19 cellular contexts compared by ENCODE assay signal in genomic region chr6:56899311-56899710, GRCh38. TPM values are rescaled to one million over a fixed set of nuclear protein-coding genes. Genes with fewer than 3 reads are reported as not detected.
DNase-seq lines count a peak whose midpoint lies in the region; ATAC-seq and TF ChIP-seq lines count a peak whose summit lies in the region.
"Had no signal": no experiment of that assay in that cellular context is flagged by ENCODE, and none has a peak within 500 bp of the region (broad histone marks: within the 10 kb centered on the region; RNA-seq: fewer than 3 reads in every experiment).

No MANE protein-coding gene starts in this region.

- H3K4me1 ChIP-seq in SJSA1 (replicated peaks) (peaks cover 61% of the 10 kb centered on the region), osteoblast (ENCODE audit: insufficient read depth, low read length) (peaks cover 31% of the 10 kb centered on the region)
- H3K4me1 ChIP-seq: neural progenitor cell, right lobe of liver, upper lobe of right lung had no signal

- peak; percentile 68 for DNase-seq in AG20443 (ENCODE audit: low spot score)
- peak; percentile 52 to 57 for DNase-seq in SJSA1 (ENCODE audit: low read depth in 1 of 2, low spot score in 2 of 2)
- peak; percentile 52 for DNase-seq in fibroblast of mammary gland (ENCODE audit: low read depth)
- peak; percentile 71 for DNase-seq in osteoblast (ENCODE audit: insufficient read length, low spot score, missing footprints)
- no peak for DNase-seq in NCI-H2227 (lab: John Stamatoyannopoulos, UW; ENCODE audit: unreplicated experiment)
- DNase-seq in glomerular visceral epithelial cell (ENCODE audit: extremely low spot score), result no peak
- DNase-seq in stimulated activated CD4-positive, alpha-beta T cell treated with anti-CD3 and anti-CD28 coated beads, Interleukin-4, amount 100 ng/mL, for 4 hours, result no peak
- DNase-seq: activated CD4-positive, alpha-beta T cell treated with anti-CD3 and anti-CD28 coated beads for 4 hours; activated naive CD4-positive, alpha-beta T cell treated with anti-CD3 and anti-CD28 coated beads for 36 hours; effector memory CD8-positive, alpha-beta T cell; Karpas-422; NCI-H1694 treated with DMSO at 0.1 percent for 48 hours; NCI-H510A; right lobe of liver; stimulated activated CD4-positive, alpha-beta T cell treated with anti-CD3 and anti-CD28 coated beads, Interleukin-2, amount 100 ng/mL, for 48 hours; upper lobe of right lung had no signal

- TF ChIP-seq CTCF in fibroblast of mammary gland (conservative IDR thresholded peaks at IDR 0.05; ENCODE audit: control insufficient read depth, insufficient read depth, low read depth, low read length), result no peak
- TF ChIP-seq CTCF in osteoblast (IDR thresholded peaks at IDR 0.05; ENCODE audit: extremely low read depth, low read depth, low read length), result no peak

- H4K20me1 ChIP-seq in osteoblast (ENCODE audit: insufficient read depth, low read length), result peaks cover 4% of the 10 kb centered on the region

- H3K4me2 ChIP-seq in osteoblast (ENCODE audit: insufficient read depth, low read length), result peak overlapping the region; percentile 4
- H3K4me2 ChIP-seq: neural progenitor cell had no signal

- ATAC-seq in HG03108 (IDR thresholded peaks at IDR 0.05; ENCODE audit: unreplicated experiment), result no peak
- ATAC-seq: effector memory CD8-positive, alpha-beta T cell; right lobe of liver had no signal

- H3K4me3 ChIP-seq in SJSA1, result no peak overlapping the region
- no peak overlapping the region for H3K4me3 ChIP-seq in fibroblast of mammary gland (ENCODE audit: control insufficient read depth, low read depth, low read length)
- H3K4me3 ChIP-seq in osteoblast (ENCODE audit: insufficient read depth, low read length), result no peak overlapping the region
- H3K4me3 ChIP-seq: neural progenitor cell, right lobe of liver, upper lobe of right lung had no signal

- H3K36me3 ChIP-seq in SJSA1, result no peaks in the 10 kb centered on the region; the same call in 1 of the 2 replicates
- peaks cover 19% of the 10 kb centered on the region for H3K36me3 ChIP-seq in osteoblast (ENCODE audit: insufficient read depth, low read length)
- H3K36me3 ChIP-seq: neural progenitor cell, right lobe of liver, upper lobe of right lung had no signal

- peaks cover 26% of the 10 kb centered on the region for H3K79me2 ChIP-seq in osteoblast (ENCODE audit: insufficient read depth, low read length)

- H3K27me3 ChIP-seq in SJSA1 (replicated peaks) (no peaks in the 10 kb centered on the region), osteoblast (ENCODE audit: insufficient read depth, low read length) (no peaks in the 10 kb centered on the region)
- H3K27me3 ChIP-seq: neural progenitor cell, right lobe of liver, upper lobe of right lung had no signal

- H3K9me3 ChIP-seq in SJSA1 (replicated peaks), result no peaks in the 10 kb centered on the region
- no peaks in the 10 kb centered on the region for H3K9me3 ChIP-seq in osteoblast (ENCODE audit: low read depth, low read length)
- H3K9me3 ChIP-seq: right lobe of liver, upper lobe of right lung had no signal

- peak overlapping the region; percentile 56 for H3K27ac ChIP-seq in SJSA1
- H3K27ac ChIP-seq in osteoblast (ENCODE audit: low read depth, low read length), result peak overlapping the region; percentile 73
- H3K27ac ChIP-seq: HL-60, neural progenitor cell, right lobe of liver, upper lobe of right lung had no signal

- no peak overlapping the region for H2AFZ ChIP-seq in osteoblast (ENCODE audit: low read length)
- H2AFZ ChIP-seq: neural progenitor cell had no signal

RNA-seq across cellular contexts. Expression of gene BEND6, which starts 55.6 kb away (rescaled TPM):
- total RNA-seq in SJSA1 (2014; rRNA removed; shearing (Covaris generic)), result 7.0 and 11.9 TPM in 2 replicates
- total RNA-seq in osteoblast, result 22.4 and 23.6 TPM in 2 replicates
- total RNA-seq: activated naive CD4-positive, alpha-beta T cell treated with anti-CD3 and anti-CD28 coated beads for 36 hours; right lobe of liver had no signal

Comparison
In these comparisons a context has a peak if more than half of its experiments do, and no peak if none do; other contexts are left out.
1. DNase-seq: peak in AG20443 (single experiment), SJSA1 (2 of 2), fibroblast of mammary gland (single experiment) and osteoblast (single experiment); none in NCI-H2227 (single experiment), glomerular visceral epithelial cell (single experiment) and stimulated activated CD4-positive, alpha-beta T cell treated with anti-CD3 and anti-CD28 coated beads, Interleukin-4, amount 100 ng/mL, for 4 hours (0 of 2).